In the genomic region with DNA sequence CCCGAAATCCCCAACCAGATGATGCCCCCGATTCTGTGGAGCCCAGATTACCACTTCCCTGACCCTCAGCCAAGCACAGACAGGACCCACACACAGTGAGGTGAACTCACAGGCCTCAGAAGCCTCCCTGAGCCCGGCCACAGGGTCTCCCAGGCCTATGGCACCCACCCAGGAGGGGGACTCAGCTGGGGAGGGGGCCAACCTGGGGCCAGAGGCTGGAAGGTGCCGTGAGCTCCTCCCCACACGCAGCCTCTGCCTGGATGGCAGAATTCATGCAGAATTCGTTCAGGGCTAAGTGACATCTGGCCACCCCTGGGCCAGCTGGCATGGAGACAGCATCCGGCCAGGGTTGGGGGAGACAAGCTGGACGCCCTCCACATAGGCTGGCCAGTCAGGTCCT, we compare ENCODE assay signal across 21 cellular contexts. TPM values are rescaled to one million over a fixed set of nuclear protein-coding genes. Genes with fewer than 3 reads are reported as not detected.
DNase-seq lines count a peak whose midpoint lies in the region; ATAC-seq and TF ChIP-seq lines count a peak whose summit lies in the region.
"Had no signal": no experiment of that assay in that cellular context is flagged by ENCODE, and none has a peak within 500 bp of the region (broad histone marks: within the 10 kb centered on the region; RNA-seq: fewer than 3 reads in every experiment).

No MANE protein-coding gene starts in this region.

- H3K9ac ChIP-seq in neuronal stem cell (ENCODE audit: low read depth, low read length, poor library complexity) = peak overlapping the region; percentile 85

- H3K4ac ChIP-seq in neuronal stem cell (ENCODE audit: low read length) = no peak overlapping the region

- no peak for TF ChIP-seq CTCF in glutamatergic neuron (IDR thresholded peaks at IDR 0.05; ENCODE audit: partially characterized antibody, unreplicated experiment)

- POLR2A ChIA-PET in HEK293T (lab: Yijun Ruan, JAX) = no interaction called here

- no peaks in the 10 kb centered on the region for H3K36me3 Mint-ChIP-seq in glutamatergic neuron (ENCODE audit: unreplicated experiment)
- H3K36me3 Mint-ChIP-seq: CD4-positive, CD25-positive, alpha-beta regulatory T cell; CD8-positive, alpha-beta memory T cell had no signal

- H3K4me1 ChIP-seq in neuronal stem cell (ENCODE audit: control insufficient read depth in 2 of 2, insufficient read depth in 1 of 2, low read depth in 1 of 2, low read length in 2 of 2) = peaks cover 2 to 8% of the 10 kb centered on the region in 2 donors
- H3K4me1 ChIP-seq in effector memory CD4-positive, alpha-beta T cell (ENCODE audit: control insufficient read depth, insufficient read depth, low read length, poor library complexity, severe bottlenecking) = no peaks in the 10 kb centered on the region
- H3K4me1 ChIP-seq: BE2C had no signal

- no peaks in the 10 kb centered on the region for H3K4me1 Mint-ChIP-seq in glutamatergic neuron (ENCODE audit: low read depth, unreplicated experiment)
- H3K4me1 Mint-ChIP-seq: CD4-positive, CD25-positive, alpha-beta regulatory T cell; CD8-positive, alpha-beta memory T cell; GM23338 had no signal

- peaks cover 0 to 2% of the 10 kb centered on the region in 2 donors for H3K9me3 ChIP-seq in neuronal stem cell (replicated peaks in 1 of 2; ENCODE audit: control insufficient read depth in 2 of 2, insufficient read depth in 1 of 2, low read depth in 1 of 2, low read length in 2 of 2)
- no peaks in the 10 kb centered on the region for H3K9me3 ChIP-seq in effector memory CD4-positive, alpha-beta T cell (ENCODE audit: control insufficient read depth, low read length)
- H3K9me3 ChIP-seq: BE2C had no signal

- H3K27ac ChIP-seq in neuronal stem cell (replicated peaks; ENCODE audit: low read length) = no peak overlapping the region
- no peak overlapping the region for H3K27ac ChIP-seq in effector memory CD4-positive, alpha-beta T cell (ENCODE audit: insufficient read depth, low read length, poor library complexity, severe bottlenecking)

- no peak overlapping the region for H3K27ac Mint-ChIP-seq in glutamatergic neuron (ENCODE audit: unreplicated experiment)
- H3K27ac Mint-ChIP-seq: CD8-positive, alpha-beta memory T cell; GM23338 had no signal

- peaks cover 0 to 22% (median 3%) of the 10 kb centered on the region in 3 experiments for H3K27me3 ChIP-seq in neuronal stem cell (ENCODE audit: control insufficient read depth in 3 of 3, insufficient read depth in 3 of 3, low read depth in 1 of 3, low read length in 3 of 3)
- H3K27me3 ChIP-seq in effector memory CD4-positive, alpha-beta T cell (replicated peaks; ENCODE audit: control insufficient read depth, insufficient read depth, low read length, poor library complexity, severe bottlenecking) = no peaks in the 10 kb centered on the region
- H3K27me3 ChIP-seq: BE2C had no signal

- CTCF ChIA-PET in HEK293T (lab: Yijun Ruan, JAX) = no interaction called here

- H3K9me3 Mint-ChIP-seq in glutamatergic neuron (ENCODE audit: unreplicated experiment) = peaks cover 3% of the 10 kb centered on the region
- H3K9me3 Mint-ChIP-seq: CD4-positive, CD25-positive, alpha-beta regulatory T cell; CD8-positive, alpha-beta memory T cell; GM23338 had no signal

- no peak overlapping the region for H2AFZ ChIP-seq in neuronal stem cell (ENCODE audit: low read length)
- H2AFZ ChIP-seq: GM23338 had no signal

- peaks cover 13% of the 10 kb centered on the region for H3K27me3 Mint-ChIP-seq in glutamatergic neuron (ENCODE audit: unreplicated experiment)

- H2BK15ac ChIP-seq in neuronal stem cell (ENCODE audit: low read length) = no peak overlapping the region

- no CpG with 5 or more reads among the region's 8 CpGs for WGBS in neuronal stem cell (ENCODE audit: extremely low coverage in 2 of 2, insufficient read length in 2 of 2, insufficient replicate concordance in 1 of 2), 2 donors

- no peak overlapping the region for H3K4me3 ChIP-seq in neuronal stem cell (ENCODE audit: low read length in 2 of 2)
- no peak overlapping the region for H3K4me3 ChIP-seq in effector memory CD4-positive, alpha-beta T cell (ENCODE audit: insufficient read depth, low read depth, low read length, poor library complexity, severe bottlenecking)
- H3K4me3 ChIP-seq: GM23338 had no signal

- H4K8ac ChIP-seq in neuronal stem cell (ENCODE audit: low read depth, low read length) = peak overlapping the region; percentile 56

- H3K23ac ChIP-seq in neuronal stem cell (ENCODE audit: low read depth, low read length, poor library complexity) = peak overlapping the region; percentile 93

- H2BK12ac ChIP-seq in neuronal stem cell (ENCODE audit: low read length) = peak overlapping the region; percentile 31

- ATAC-seq in Right ventricle myocardium superior (ENCODE audit: poor library complexity) = no peak
- ATAC-seq in left ventricle myocardium superior = no peak
- ATAC-seq: HCT116 had no signal

- H3K79me1 ChIP-seq in neuronal stem cell (ENCODE audit: low read depth, low read length) = peaks cover 2% of the 10 kb centered on the region

- no peak overlapping the region for H3K14ac ChIP-seq in neuronal stem cell (ENCODE audit: low read length)

- no peak overlapping the region for H4K91ac ChIP-seq in neuronal stem cell (ENCODE audit: low read depth, low read length, poor library complexity)

- peak overlapping the region; percentile 53 for H2BK5ac ChIP-seq in neuronal stem cell (ENCODE audit: low read length)

- H2BK120ac ChIP-seq in neuronal stem cell (ENCODE audit: low read depth, low read length) = no peak overlapping the region

- H3K18ac ChIP-seq in neuronal stem cell (ENCODE audit: low read length) = peak overlapping the region; percentile 71

- H3K36me3 ChIP-seq in neuronal stem cell (replicated peaks in 1 of 2; ENCODE audit: control insufficient read depth in 2 of 2, insufficient read depth in 2 of 2, low read length in 2 of 2) = no peaks in the 10 kb centered on the region
- H3K36me3 ChIP-seq in effector memory CD4-positive, alpha-beta T cell (ENCODE audit: control insufficient read depth, insufficient read depth, low read length) = no peaks in the 10 kb centered on the region
- H3K36me3 ChIP-seq: BE2C had no signal

- intact Hi-C loops in Right ventricle myocardium superior (cut with DNase I) = no loop called here
- intact Hi-C loops in left ventricle myocardium superior (cut with micrococcal nuclease) = no loop called here

- DNase-seq in Right ventricle myocardium superior (peak; percentile 36), left ventricle myocardium superior (no peak), glutamatergic neuron (peak; percentile 25), neuronal stem cell (ENCODE audit: low spot score) (no peak), HEK293T (ENCODE audit: extremely low spot score) (no peak), OCI-M1 (lab: John Stamatoyannopoulos, UW) (no peak)
- no peak for DNase-seq in effector memory CD4-positive, alpha-beta T cell
- DNase-seq: ACHN; C1 segment of cervical spinal cord; CD4-positive, CD25-positive, alpha-beta regulatory T cell; CD8-positive, alpha-beta memory T cell; COR-L47; DMS153; DMS79; GDM1; IMR-90 had no signal

- H3K4me3 Mint-ChIP-seq in glutamatergic neuron (ENCODE audit: unreplicated experiment) = no peak overlapping the region
- H3K4me3 Mint-ChIP-seq: CD4-positive, CD25-positive, alpha-beta regulatory T cell; GM23338 had no signal

- H2AK5ac ChIP-seq in neuronal stem cell (ENCODE audit: low read depth, low read length) = peak overlapping the region; percentile 84

- H3K4me2 ChIP-seq in neuronal stem cell (ENCODE audit: insufficient read depth, low read length, poor library complexity, severe bottlenecking) = no peak overlapping the region
- H3K4me2 ChIP-seq: GM23338 had no signal

TF ChIP-seq in HEK293T, 16 proteins besides CTCF, POLR2A, EP300 and RAD21:
- no peak for TF ChIP-seq BHLHE40 (IDR thresholded peaks at IDR 0.05; ENCODE audit: borderline replicate concordance)
- TF ChIP-seq, protein P1, sequence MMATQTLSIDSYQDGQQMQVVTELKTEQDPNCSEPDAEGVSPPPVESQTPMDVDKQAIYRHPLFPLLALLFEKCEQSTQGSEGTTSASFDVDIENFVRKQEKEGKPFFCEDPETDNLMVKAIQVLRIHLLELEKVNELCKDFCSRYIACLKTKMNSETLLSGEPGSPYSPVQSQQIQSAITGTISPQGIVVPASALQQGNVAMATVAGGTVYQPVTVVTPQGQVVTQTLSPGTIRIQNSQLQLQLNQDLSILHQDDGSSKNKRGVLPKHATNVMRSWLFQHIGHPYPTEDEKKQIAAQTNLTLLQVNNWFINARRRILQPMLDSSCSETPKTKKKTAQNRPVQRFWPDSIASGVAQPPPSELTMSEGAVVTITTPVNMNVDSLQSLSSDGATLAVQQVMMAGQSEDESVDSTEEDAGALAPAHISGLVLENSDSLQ (IDR thresholded peaks at IDR 0.05) = no peak
- TF ChIP-seq FOXA1 (IDR thresholded peaks at IDR 0.05) = no peak
- no peak for TF ChIP-seq HDGF (IDR thresholded peaks at IDR 0.05; ENCODE audit: borderline replicate concordance)
- no peak for TF ChIP-seq SP1 (IDR thresholded peaks at IDR 0.05)
- TF ChIP-seq LEF1 (IDR thresholded peaks at IDR 0.05; ENCODE audit: borderline replicate concordance) = no peak
- no peak for TF ChIP-seq NFRKB (IDR thresholded peaks at IDR 0.05)
- no peak for TF ChIP-seq TARDBP (IDR thresholded peaks at IDR 0.05)
- TF ChIP-seq CTBP1 (IDR thresholded peaks at IDR 0.05; ENCODE audit: borderline replicate concordance) = no peak
- TF ChIP-seq ARNT (IDR thresholded peaks at IDR 0.05) = no peak
- TF ChIP-seq FOXK2 (IDR thresholded peaks at IDR 0.05) = no peak
- no peak for TF ChIP-seq ELF4 (IDR thresholded peaks at IDR 0.05)
- TF ChIP-seq ZNF384 (IDR thresholded peaks at IDR 0.05) = no peak
- no peak for TF ChIP-seq L3MBTL2 (conservative IDR thresholded peaks at IDR 0.05)
- no peak for TF ChIP-seq FOXM1 (IDR thresholded peaks at IDR 0.05; ENCODE audit: borderline replicate concordance)
- TF ChIP-seq SUZ12 (IDR thresholded peaks at IDR 0.05) = no peak

RNA-seq across cellular contexts. Expression of a gene that starts 11.8 kb away (rescaled TPM):
- not detected for total RNA-seq in Right ventricle myocardium superior
- not detected for total RNA-seq in left ventricle myocardium superior
- 28.8 TPM for total RNA-seq in glutamatergic neuron (ENCODE audit: unreplicated experiment)
- polyA plus RNA-seq in neuronal stem cell (2013, experiment 1 of 2) = 3.0 TPM
- 2.8 TPM for polyA plus RNA-seq in neuronal stem cell (2013, experiment 2 of 2)
- total RNA-seq: CD4-positive, CD25-positive, alpha-beta regulatory T cell; IMR-90 had no signal
- polyA plus RNA-seq: CD4-positive, CD25-positive, alpha-beta regulatory T cell; CD8-positive, alpha-beta memory T cell; IMR-90 had no signal

RNA-seq across cellular contexts. Expression of a gene that starts 13.2 kb away (rescaled TPM):
- total RNA-seq in Right ventricle myocardium superior (42.5 TPM), left ventricle myocardium superior (53.8 TPM), glutamatergic neuron (ENCODE audit: unreplicated experiment) (not detected)
- polyA plus RNA-seq in neuronal stem cell (2013, experiment 1 of 2) = not detected
- polyA plus RNA-seq in neuronal stem cell (2013, experiment 2 of 2) = not detected
- total RNA-seq: CD4-positive, CD25-positive, alpha-beta regulatory T cell; CD8-positive, alpha-beta memory T cell; Daoy; GM23338; H7; IMR-90 had no signal
- polyA plus RNA-seq: CD4-positive, CD25-positive, alpha-beta regulatory T cell; CD8-positive, alpha-beta memory T cell; GM23338; IMR-90 had no signal

Comparison
In these comparisons a context has a peak if more than half of its experiments do, and no peak if none do; other contexts are left out.
1. DNase-seq: peak in Right ventricle myocardium superior (single experiment) and glutamatergic neuron (single experiment); none in left ventricle myocardium superior (single experiment), neuronal stem cell (single experiment), effector memory CD4-positive, alpha-beta T cell (0 of 3), HEK293T (single experiment) and OCI-M1 (single experiment).
2. RNA of a gene that starts 11.8 kb away (total RNA-seq): 28.8 TPM in glutamatergic neuron (single experiment); not detected in Right ventricle myocardium superior (single experiment) and not detected in left ventricle myocardium superior (single experiment); every median in the first group is over 10 times any median in the second.
3. RNA of a gene that starts 13.2 kb away (total RNA-seq): 53.8 TPM in left ventricle myocardium superior (single experiment) and 42.5 TPM in Right ventricle myocardium superior (single experiment); not detected in glutamatergic neuron (single experiment); every median in the first group is over 10 times any median in the second.